ENCODE assay signal across 18 cellular contexts in genomic region chr16:14331020-14331419, GRCh38.
"Had no signal": no experiment of that assay in that cellular context is flagged by ENCODE, and none has a peak within 500 bp of the region (broad histone marks: within the 10 kb centered on the region; RNA-seq: fewer than 3 reads in every experiment).

No MANE protein-coding gene starts in this region.

- DNase-seq: effector CD8-positive, alpha-beta T cell; foreskin melanocyte; heart left ventricle; hippocampal formation; kidney glomerular epithelial cell; sigmoid colon; stimulated activated CD4-positive, alpha-beta T cell treated with anti-CD3 and anti-CD28 coated beads, Interleukin-2, amount 100 ng/mL, for 24 hours; stimulated activated CD4-positive, alpha-beta T cell treated with anti-CD3 and anti-CD28 coated beads, Interleukin-4, amount 100 ng/mL, for 4 hours; stimulated activated naive B cell treated with anti-CD40 and anti-IgM and Interleukin-4, amounts not matched to agents 10 μg/mL and 1 μg/mL and 100 μg/mL, for 72 hours; stimulated activated naive CD8-positive, alpha-beta T cell treated with anti-CD3 and anti-CD28 coated beads, Interleukin-15, amount 100 ng/mL, for 72 hours; transverse colon had no signal

- H3K27ac ChIP-seq: coronary artery, heart left ventricle, sigmoid colon, skin epidermis, thoracic aorta, transverse colon had no signal

- H3K9me3 Mint-ChIP-seq: stimulated activated naive CD8-positive, alpha-beta T cell treated with anti-CD3 and anti-CD28 coated beads, Interleukin-15, amount 100 ng/mL, for 72 hours had no signal

- H3K9me3 ChIP-seq: heart left ventricle, sigmoid colon, thoracic aorta, transverse colon had no signal

- H3K4me1 Mint-ChIP-seq: stimulated activated naive B cell treated with anti-CD40 and anti-IgM and Interleukin-4, amounts not matched to agents 10 μg/mL and 1 μg/mL and 100 μg/mL, for 72 hours had no signal

- H3K36me3 ChIP-seq: transverse colon had no signal

- H3K4me3 Mint-ChIP-seq: mesothelial cell of epicardium; nephron; stimulated activated naive B cell treated with anti-CD40 and anti-IgM and Interleukin-4, amounts not matched to agents 10 μg/mL and 1 μg/mL and 100 μg/mL, for 72 hours; stimulated activated naive CD8-positive, alpha-beta T cell treated with anti-CD3 and anti-CD28 coated beads, Interleukin-15, amount 100 ng/mL, for 72 hours had no signal

- H3K4me3 ChIP-seq: coronary artery, heart left ventricle, sigmoid colon, skin epidermis, thoracic aorta, transverse colon had no signal

- FAIRE-seq: islet of Langerhans had no signal

- H3K27ac Mint-ChIP-seq: mesothelial cell of epicardium; nephron; stimulated activated naive B cell treated with anti-CD40 and anti-IgM and Interleukin-4, amounts not matched to agents 10 μg/mL and 1 μg/mL and 100 μg/mL, for 72 hours; stimulated activated naive CD8-positive, alpha-beta T cell treated with anti-CD3 and anti-CD28 coated beads, Interleukin-15, amount 100 ng/mL, for 72 hours had no signal

- H3K27me3 Mint-ChIP-seq: stimulated activated naive CD8-positive, alpha-beta T cell treated with anti-CD3 and anti-CD28 coated beads, Interleukin-15, amount 100 ng/mL, for 72 hours had no signal

- H3K36me3 Mint-ChIP-seq: mesothelial cell of epicardium; stimulated activated naive B cell treated with anti-CD40 and anti-IgM and Interleukin-4, amounts not matched to agents 10 μg/mL and 1 μg/mL and 100 μg/mL, for 72 hours had no signal

- ATAC-seq: left lobe of liver; stimulated activated naive B cell treated with anti-CD40 and anti-IgM and Interleukin-4, amounts not matched to agents 10 μg/mL and 1 μg/mL and 100 μg/mL, for 72 hours; stimulated activated naive CD8-positive, alpha-beta T cell treated with anti-CD3 and anti-CD28 coated beads, Interleukin-15, amount 100 ng/mL, for 72 hours had no signal

- H3K27me3 ChIP-seq: heart left ventricle, sigmoid colon, transverse colon had no signal
